23 cellular contexts compared by ENCODE assay signal in the genomic region with DNA sequence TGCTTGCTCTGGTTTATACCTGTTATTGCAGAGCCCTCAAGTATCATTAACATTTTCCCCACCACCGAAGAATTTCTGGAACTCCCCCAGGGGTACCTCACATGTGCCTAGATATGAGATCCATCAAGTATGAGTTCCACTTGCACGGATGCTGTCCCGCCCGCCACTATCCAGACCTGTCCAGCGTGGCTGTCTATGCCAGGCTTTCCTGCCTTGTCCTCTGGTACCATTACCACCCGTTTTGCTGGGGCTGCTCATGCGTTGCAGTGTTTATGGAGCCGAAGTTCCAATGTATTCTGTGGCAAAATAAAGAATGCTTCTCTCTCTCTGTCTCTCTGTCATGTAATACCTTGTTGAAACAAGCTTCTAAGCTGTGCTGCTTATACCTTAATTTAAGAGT.
"Had no signal": no experiment of that assay in that cellular context is flagged by ENCODE, and none has a peak within 500 bp of the region (broad histone marks: within the 10 kb centered on the region; RNA-seq: fewer than 3 reads in every experiment).

No MANE protein-coding gene starts in this region.

- H3K27ac ChIP-seq: coronary artery, dorsolateral prefrontal cortex, esophagus muscularis mucosa, foreskin keratinocyte, gastroesophageal sphincter, heart left ventricle, hepatocyte, left lung, lower lobe of right lung had no signal

- H3K27me3 ChIP-seq: dorsolateral prefrontal cortex, esophagus muscularis mucosa, foreskin keratinocyte, gastroesophageal sphincter, heart left ventricle, hepatocyte, left lung had no signal

- H3K4me2 ChIP-seq: hepatocyte had no signal

- H3K9me3 ChIP-seq: esophagus muscularis mucosa, gastroesophageal sphincter, left lung, lower lobe of right lung had no signal

- H3K27ac Mint-ChIP-seq: immature natural killer cell, mesothelial cell of epicardium, naive B cell had no signal

- H3K27me3 Mint-ChIP-seq: naive B cell had no signal

- H3K4me3 Mint-ChIP-seq: immature natural killer cell, mesothelial cell of epicardium, naive B cell had no signal

- H3K4me1 Mint-ChIP-seq: immature natural killer cell, mesothelial cell of epicardium, naive B cell had no signal

- H3K36me3 Mint-ChIP-seq: immature natural killer cell, mesothelial cell of epicardium, naive B cell had no signal

- H3K4me1 ChIP-seq: esophagus muscularis mucosa, foreskin keratinocyte, gastroesophageal sphincter, heart left ventricle, left lung, lower lobe of right lung had no signal

- H3K79me2 ChIP-seq: hepatocyte had no signal

- H2AFZ ChIP-seq: hepatocyte had no signal

- H3K36me3 ChIP-seq: esophagus muscularis mucosa, gastroesophageal sphincter, heart left ventricle, left lung, lower lobe of right lung had no signal

- DNase-seq: dermis blood vessel endothelial cell; dorsolateral prefrontal cortex; effector CD4-positive, alpha-beta T cell; effector memory CD4-positive, alpha-beta T cell; foreskin keratinocyte; heart left ventricle; hypothalamus; immature natural killer cell; islet precursor cell; kidney; kidney glomerular epithelial cell; left colon; left lung; left ventricle myocardium superior; lower lobe of right lung; mesenchymal stem cell; mucosa of descending colon; naive B cell had no signal

- ATAC-seq: foreskin keratinocyte, gastroesophageal sphincter, heart left ventricle, left colon, left lung, left ventricle myocardium superior, lower lobe of right lung, mucosa of descending colon had no signal

- H3K9me3 Mint-ChIP-seq: mesothelial cell of epicardium had no signal

- H3K4me3 ChIP-seq: coronary artery, dorsolateral prefrontal cortex, esophagus muscularis mucosa, gastroesophageal sphincter, heart left ventricle, hepatocyte, left lung, lower lobe of right lung, mucosa of descending colon had no signal
